18 cellular contexts compared by ENCODE assay signal in the genomic region with DNA sequence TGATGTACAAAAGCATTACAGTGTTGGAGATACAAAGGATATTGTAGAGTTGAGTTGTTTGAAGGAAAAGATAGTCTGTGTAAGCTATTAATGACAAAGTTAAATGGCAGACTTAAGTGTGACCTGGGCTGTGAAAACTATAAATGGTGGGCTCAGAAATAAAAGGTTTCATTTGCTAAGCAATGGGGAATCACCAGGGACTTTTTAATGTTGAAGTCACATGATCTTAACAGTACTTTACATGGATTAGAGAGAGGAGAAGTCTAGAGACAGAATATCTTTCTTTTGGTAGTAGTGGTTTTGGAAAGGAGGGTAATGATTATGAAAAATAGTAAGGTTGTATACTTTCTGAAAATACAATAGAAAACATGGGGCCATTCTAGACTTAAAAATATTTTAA.
DNase-seq lines count a peak whose midpoint lies in the region; ATAC-seq, FAIRE-seq and TF ChIP-seq lines count a peak whose summit lies in the region.
"Had no signal": no experiment of that assay in that cellular context is flagged by ENCODE, and none has a peak within 500 bp of the region (broad histone marks: within the 10 kb centered on the region; RNA-seq: fewer than 3 reads in every experiment).

No MANE protein-coding gene starts in this region.

- peaks cover 19% of the 10 kb centered on the region; the same call in 1 of the 2 replicates for H3F3A ChIP-seq in PC-9 (ENCODE audit: insufficient read depth, low read depth)

- H3K27me3 Mint-ChIP-seq in activated B cell treated with CpG ODN at 0.5 μM for 24 hours (no peaks in the 10 kb centered on the region), nephron progenitor cell (ENCODE audit: low read depth, poor library complexity) (no peaks in the 10 kb centered on the region)

- no peaks in the 10 kb centered on the region for H3K9me3 ChIP-seq in PC-9 (ENCODE audit: insufficient read depth, low read depth)
- H3K9me3 ChIP-seq: ovary had no signal

- H3K27ac Mint-ChIP-seq in activated B cell treated with CpG ODN at 0.5 μM for 24 hours (peak overlapping the region; percentile 85), nephron progenitor cell (peak overlapping the region; percentile 53)
- H3K27ac Mint-ChIP-seq: T-helper 2 cell treated with Interferon-gamma antibody and Interleukin-4, amounts not matched to agents 5 μg/mL and 100 μg/mL, for 36 hours had no signal

- H4K20me1 ChIP-seq in PC-9 (ENCODE audit: insufficient read depth) = peaks cover 20% of the 10 kb centered on the region

- H3K9me2 ChIP-seq in PC-9 (ENCODE audit: insufficient read depth) = no peaks in the 10 kb centered on the region

- no TSS peak for BruUV-seq in PC-9 (replicated peaks; lab: Mats Ljungman, UMichigan)

- H3K79me2 ChIP-seq in PC-9 (ENCODE audit: low read depth) = peaks cover 10% of the 10 kb centered on the region; the same call in 1 of the 2 replicates

- H3K4me3 ChIP-seq in PC-9 = no peak overlapping the region
- H3K4me3 ChIP-seq: GM23248, ovary, skin epidermis had no signal

- H3K9me3 Mint-ChIP-seq in activated B cell treated with CpG ODN at 0.5 μM for 24 hours = no peaks in the 10 kb centered on the region
- H3K9me3 Mint-ChIP-seq in nephron progenitor cell = no peaks in the 10 kb centered on the region
- H3K9me3 Mint-ChIP-seq: T-helper 2 cell treated with Interferon-gamma antibody and Interleukin-4, amounts not matched to agents 5 μg/mL and 100 μg/mL, for 36 hours had no signal

- peaks cover 57% of the 10 kb centered on the region for H3K36me3 Mint-ChIP-seq in activated B cell treated with CpG ODN at 0.5 μM for 24 hours (ENCODE audit: low read depth)
- peaks cover 62% of the 10 kb centered on the region for H3K36me3 Mint-ChIP-seq in nephron progenitor cell (ENCODE audit: low read depth)

- FAIRE-seq in RCC 7860 (lab: Jason Lieb, UNC) = no peak
- FAIRE-seq: GM12891 had no signal

- no peak overlapping the region for H2AFZ ChIP-seq in PC-9
- H2AFZ ChIP-seq: GM23248 had no signal

- peaks cover 16% of the 10 kb centered on the region for H3K4me1 Mint-ChIP-seq in activated B cell treated with CpG ODN at 0.5 μM for 24 hours
- no peaks in the 10 kb centered on the region for H3K4me1 Mint-ChIP-seq in nephron progenitor cell

- TF ChIP-seq CTCF in activated B cell treated with CpG ODN at 0.5 μM for 24 hours (IDR thresholded peaks at IDR 0.05) (no peak), nephron progenitor cell (IDR thresholded peaks at IDR 0.05) (no peak), PC-9 (conservative IDR thresholded peaks at IDR 0.05) (no peak)

- no peak for DNase-seq in activated CD4-positive, CD25-positive, alpha-beta regulatory T cell treated with anti-CD3 and anti-CD28 coated beads, Interleukin-2, amount 50 U/mL, for 72 hours
- DNase-seq in activated B cell treated with CpG ODN at 0.5 μM for 24 hours (no peak), nephron progenitor cell (no peak), SHP77 (lab: John Stamatoyannopoulos, UW) (no peak), PC-9 (no peak), RCC 7860 (ENCODE audit: low spot score) (no peak)
- DNase-seq: 8988T; activated CD4-positive, alpha-beta T cell treated with anti-CD3 and anti-CD28 coated beads, Interleukin-2, amount 50 U/mL, for 1 hour; EL; GM23248; ovary had no signal

- POLR2A ChIA-PET in activated B cell treated with CpG ODN at 0.5 μM for 24 hours (lab: Charles Lee) = interaction anchor here (1.0 to 1.9 kb wide), 2 partner anchors 66 to 120 kb away, joined by 7 to 8 read pairs; no protein-coding TSS in a partner anchor
- POLR2A ChIA-PET in PC-9 (lab: Charles Lee; ENCODE audit: unreplicated experiment) = no interaction called here

- no peaks in the 10 kb centered on the region for H3K27me3 ChIP-seq in PC-9 (ENCODE audit: insufficient read depth, low read depth)
- H3K27me3 ChIP-seq: ovary had no signal

- peak overlapping the region; percentile 12 for H3K4me3 Mint-ChIP-seq in activated B cell treated with CpG ODN at 0.5 μM for 24 hours
- no peak overlapping the region for H3K4me3 Mint-ChIP-seq in nephron progenitor cell
- H3K4me3 Mint-ChIP-seq: brain; T-helper 2 cell treated with Interferon-gamma antibody and Interleukin-4, amounts not matched to agents 5 μg/mL and 100 μg/mL, for 36 hours had no signal

- H3K36me3 ChIP-seq in PC-9 (ENCODE audit: low read depth) = peaks cover 20% of the 10 kb centered on the region; the same call in 1 of the 2 replicates
- H3K36me3 ChIP-seq: ovary had no signal

- CTCF ChIA-PET in activated B cell treated with CpG ODN at 0.5 μM for 24 hours (lab: Charles Lee) = interaction anchor here (10.3 kb wide), 1 partner anchor 125 kb away, joined by 222 read pairs; no protein-coding TSS in a partner anchor
- CTCF ChIA-PET in PC-9 (lab: Charles Lee) = no interaction called here

- no peak overlapping the region for H3K4me2 ChIP-seq in PC-9

- no peak overlapping the region; the same call in 1 of the 2 replicates for H3K27ac ChIP-seq in PC-9
- H3K27ac ChIP-seq: C4-2B, GM23248, ovary, skin epidermis had no signal

- no peaks in the 10 kb centered on the region for H3K4me1 ChIP-seq in PC-9 (replicated peaks; ENCODE audit: insufficient read depth)

- ATAC-seq in activated CD4-positive, CD25-positive, alpha-beta regulatory T cell treated with anti-CD3 and anti-CD28 coated beads, Interleukin-2, amount 50 U/mL, for 24 hours = peak; percentile 58 to 68
- peak; percentile 55 for ATAC-seq in GM18870 (IDR thresholded peaks at IDR 0.05; ENCODE audit: unreplicated experiment)
- ATAC-seq in activated B cell treated with CpG ODN at 0.5 μM for 24 hours (ENCODE audit: low read depth) = peak; percentile 76

- intact Hi-C loops in activated B cell treated with CpG ODN at 0.5 μM for 24 hours (cut with micrococcal nuclease) (loop anchor here (1.0 to 5.0 kb wide), 3 partner anchors 14 to 648 kb away; partner anchors contain the start of gene SCAF8), PC-9 (cut with micrococcal nuclease; ENCODE audit: unreplicated experiment) (no loop called here)
